1 cellular context compared by ENCODE assay signal in genomic region chr10:6071181-6072175, GRCh38.
TF ChIP-seq lines count a peak whose summit lies in the region.

No MANE protein-coding gene starts in this region.

TF ChIP-seq in SK-N-SH, 30 proteins besides CTCF, POLR2A, EP300 and RAD21 (continued from another document):
- TF ChIP-seq, protein P1, sequence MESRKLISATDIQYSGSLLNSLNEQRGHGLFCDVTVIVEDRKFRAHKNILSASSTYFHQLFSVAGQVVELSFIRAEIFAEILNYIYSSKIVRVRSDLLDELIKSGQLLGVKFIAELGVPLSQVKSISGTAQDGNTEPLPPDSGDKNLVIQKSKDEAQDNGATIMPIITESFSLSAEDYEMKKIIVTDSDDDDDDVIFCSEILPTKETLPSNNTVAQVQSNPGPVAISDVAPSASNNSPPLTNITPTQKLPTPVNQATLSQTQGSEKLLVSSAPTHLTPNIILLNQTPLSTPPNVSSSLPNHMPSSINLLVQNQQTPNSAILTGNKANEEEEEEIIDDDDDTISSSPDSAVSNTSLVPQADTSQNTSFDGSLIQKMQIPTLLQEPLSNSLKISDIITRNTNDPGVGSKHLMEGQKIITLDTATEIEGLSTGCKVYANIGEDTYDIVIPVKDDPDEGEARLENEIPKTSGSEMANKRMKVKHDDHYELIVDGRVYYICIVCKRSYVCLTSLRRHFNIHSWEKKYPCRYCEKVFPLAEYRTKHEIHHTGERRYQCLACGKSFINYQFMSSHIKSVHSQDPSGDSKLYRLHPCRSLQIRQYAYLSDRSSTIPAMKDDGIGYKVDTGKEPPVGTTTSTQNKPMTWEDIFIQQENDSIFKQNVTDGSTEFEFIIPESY (IDR thresholded peaks at IDR 0.05; ENCODE audit: borderline replicate concordance, low read depth) = no peak
- TF ChIP-seq, protein P2, sequence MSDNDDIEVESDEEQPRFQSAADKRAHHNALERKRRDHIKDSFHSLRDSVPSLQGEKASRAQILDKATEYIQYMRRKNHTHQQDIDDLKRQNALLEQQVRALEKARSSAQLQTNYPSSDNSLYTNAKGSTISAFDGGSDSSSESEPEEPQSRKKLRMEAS (IDR thresholded peaks at IDR 0.05; ENCODE audit: low read depth) = no peak
TF ChIP-seq in SK-N-SH: peak in this region for 0.
